In genomic region chr20:33465536-33466302, GRCh38 we compare ENCODE assay signal across 14 cellular contexts. TPM values are rescaled to one million over a fixed set of nuclear protein-coding genes. Genes with fewer than 3 reads are reported as not detected.
DNase-seq lines count a peak whose midpoint lies in the region; ATAC-seq, FAIRE-seq and TF ChIP-seq lines count a peak whose summit lies in the region.
"Had no signal": no experiment of that assay in that cellular context is flagged by ENCODE, and none has a peak within 500 bp of the region (broad histone marks: within the 10 kb centered on the region; RNA-seq: fewer than 3 reads in every experiment).

No MANE protein-coding gene starts in this region.

- CTCF ChIA-PET in H1 (lab: Charles Lee; ENCODE audit: partially characterized antibody): interaction anchor here (0.7 to 2.5 kb wide), 3 partner anchors 8 to 50 kb away, joined by 4 to 7 read pairs (median 4); no protein-coding TSS in a partner anchor

- POLR2A ChIA-PET in H1 (lab: Charles Lee; ENCODE audit: partially characterized antibody): no interaction called here

- H3K4ac ChIP-seq in H1 (replicated peaks; ENCODE audit: insufficient read length, low read depth, low read length): no peak overlapping the region

- WGBS in H1 (ENCODE audit: extremely low coverage in 1 of 2, insufficient coverage in 1 of 2, insufficient read length in 1 of 2, insufficient replicate concordance in 2 of 2, low coverage in 1 of 2, low lambda C conversion rate in 2 of 2, missing lambda C conversion rate in 1 of 2), 2 experiments: 81% methylated on average over 8 of the region's 8 CpGs; no CpG with 5 or more reads in 1 of the 2 experiments

- no peak for FAIRE-seq in H1 (lab: Jason Lieb, UNC)
- FAIRE-seq: kidney had no signal

- H3K14ac ChIP-seq in H1 (ENCODE audit: insufficient read length): no peak overlapping the region

- H2BK15ac ChIP-seq in H1 (ENCODE audit: low read length): no peak overlapping the region; the same call in 1 of the 2 replicates

- H3K79me1 ChIP-seq in H1 (ENCODE audit: low read depth, low read length): no peaks in the 10 kb centered on the region

- no peak for TF ChIP-seq POLR2A in H1 (IDR thresholded peaks at IDR 0.05; ENCODE audit: control extremely low read depth in 1 of 2, low read depth in 2 of 2, low read length in 2 of 2)

- H3K4me1 ChIP-seq in H1 (replicated peaks in 1 of 4; ENCODE audit: control insufficient read depth in 3 of 4, insufficient read depth in 4 of 4, low read length in 3 of 4) (peaks cover 0 to 3% (median 0%) of the 10 kb centered on the region in 4 experiments; a peak in 1 of 7 replicates), osteoblast (ENCODE audit: insufficient read depth, low read length) (no peaks in the 10 kb centered on the region)

- no peak overlapping the region for H2AK5ac ChIP-seq in H1 (ENCODE audit: low read depth, low read length)

- H2AFZ ChIP-seq in H1 (ENCODE audit: low read length) (no peak overlapping the region), osteoblast (ENCODE audit: low read length) (no peak overlapping the region)

- H3K9me3 ChIP-seq in H1 (ENCODE audit: insufficient read depth in 2 of 2, low read depth in 1 of 2, low read length in 1 of 2) (no peaks in the 10 kb centered on the region), osteoblast (ENCODE audit: low read depth, low read length) (no peaks in the 10 kb centered on the region)

- no peak overlapping the region for H3K23ac ChIP-seq in H1 (ENCODE audit: insufficient read length)

- H4K20me1 ChIP-seq in H1 (replicated peaks in 1 of 2; ENCODE audit: control insufficient read depth in 1 of 2, insufficient read depth in 2 of 2, low read length in 2 of 2): no peaks in the 10 kb centered on the region
- no peaks in the 10 kb centered on the region for H4K20me1 ChIP-seq in osteoblast (ENCODE audit: insufficient read depth, low read length)

- DNase-seq in D341Med (ENCODE audit: low spot score): peak; percentile 69
- peak; percentile 100 for DNase-seq in NCI-H524 (lab: John Stamatoyannopoulos, UW)
- DNase-seq in H1 (ENCODE audit: low read depth in 1 of 2, low spot score in 2 of 2): no peak
- DNase-seq in osteoblast (ENCODE audit: insufficient read length, low spot score, missing footprints): peak; percentile 9
- no peak for DNase-seq in T1000 (lab: John Stamatoyannopoulos, UW)
- no peak for DNase-seq in activated CD4-positive, alpha-beta T cell treated with anti-CD3 and anti-CD28 coated beads for 48 hours
- DNase-seq: activated CD8-positive, alpha-beta memory T cell treated with anti-CD3 and anti-CD28 coated beads, Interleukin-2, amount 10 ng/mL, durations not matched to agents 7 days and 5 days; AML-193; foreskin fibroblast; GDM1; stimulated activated naive B cell treated with anti-CD40 and anti-IgM and Interleukin-4, amounts not matched to agents 10 μg/mL and 1 μg/mL and 100 μg/mL, for 72 hours had no signal

- TF ChIP-seq EP300 in H1 (IDR thresholded peaks at IDR 0.05; ENCODE audit: borderline replicate concordance in 1 of 2, low read depth in 2 of 2, low read length in 2 of 2): no peak

- TF ChIP-seq CTCF in H1 (IDR thresholded peaks at IDR 0.05; ENCODE audit: control extremely low read depth in 1 of 3, insufficient read depth in 1 of 3, low read depth in 1 of 3, low read length in 3 of 3) (no peak), osteoblast (IDR thresholded peaks at IDR 0.05; ENCODE audit: extremely low read depth, low read depth, low read length) (no peak)

- no peak overlapping the region for H2BK5ac ChIP-seq in H1 (ENCODE audit: low read depth, low read length)

- H3K27ac ChIP-seq in H1 (ENCODE audit: low read depth, low read length) (no peak overlapping the region), osteoblast (ENCODE audit: low read depth, low read length) (no peak overlapping the region)

- H2BK120ac ChIP-seq in H1 (replicated peaks; ENCODE audit: low read depth, low read length): no peak overlapping the region

- H3K27me3 ChIP-seq in H1 (replicated peaks in 1 of 4; ENCODE audit: control insufficient read depth in 3 of 4, extremely low read depth in 1 of 4, insufficient read depth in 3 of 4, low read length in 3 of 4): no peaks in the 10 kb centered on the region
- H3K27me3 ChIP-seq in osteoblast (ENCODE audit: insufficient read depth, low read length): no peaks in the 10 kb centered on the region

- no peak overlapping the region for H3K9ac ChIP-seq in H1 (replicated peaks in 1 of 4; ENCODE audit: extremely low read depth in 1 of 4, low read depth in 3 of 4, low read length in 3 of 4)

- H3K23me2 ChIP-seq in H1 (ENCODE audit: low read depth, low read length): no peaks in the 10 kb centered on the region

- no peak overlapping the region for H2BK20ac ChIP-seq in H1 (ENCODE audit: low read length)

- no peak for TF ChIP-seq RAD21 in H1 (IDR thresholded peaks at IDR 0.05 in 1 of 2, conservative IDR thresholded peaks at IDR 0.05 in 1 of 2; ENCODE audit: low read depth in 2 of 2, low read length in 2 of 2)

- no peak overlapping the region for H3K56ac ChIP-seq in H1 (replicated peaks; ENCODE audit: insufficient read length, low read depth, low read length)

- H3K79me2 ChIP-seq in H1 (ENCODE audit: control insufficient read depth in 1 of 2, insufficient read depth in 2 of 2, low read length in 2 of 2): no peaks in the 10 kb centered on the region
- no peaks in the 10 kb centered on the region for H3K79me2 ChIP-seq in osteoblast (ENCODE audit: insufficient read depth, low read length)

- no peak overlapping the region for H4K91ac ChIP-seq in H1 (replicated peaks; ENCODE audit: insufficient read length, low read length)

- H4K8ac ChIP-seq in H1 (ENCODE audit: extremely low read depth, insufficient read depth, low read length): peak overlapping the region; percentile 57; the same call in 1 of the 2 replicates

- no peaks in the 10 kb centered on the region for H3K36me3 ChIP-seq in H1 (ENCODE audit: control insufficient read depth in 2 of 4, insufficient read depth in 4 of 4, low read length in 3 of 4)
- H3K36me3 ChIP-seq in osteoblast (ENCODE audit: insufficient read depth, low read length): no peaks in the 10 kb centered on the region

- no peak overlapping the region for H2BK12ac ChIP-seq in H1 (ENCODE audit: low read depth, low read length)

- no peak for ATAC-seq in HG02852 (IDR thresholded peaks at IDR 0.05; ENCODE audit: unreplicated experiment)
- ATAC-seq in HG03378 (IDR thresholded peaks at IDR 0.05; ENCODE audit: unreplicated experiment): no peak
- ATAC-seq: activated CD8-positive, alpha-beta memory T cell treated with anti-CD3 and anti-CD28 coated beads, Interleukin-2, amount 10 ng/mL, durations not matched to agents 7 days and 5 days had no signal

- no peak overlapping the region for H3K4me2 ChIP-seq in H1 (ENCODE audit: insufficient read depth in 1 of 2, low read depth in 2 of 2, low read length in 2 of 2)
- no peak overlapping the region for H3K4me2 ChIP-seq in osteoblast (ENCODE audit: insufficient read depth, low read length)

- H4K5ac ChIP-seq in H1 (ENCODE audit: insufficient read length, low read depth, low read length): no peak overlapping the region

- H3K4me3 ChIP-seq in H1 (ENCODE audit: extremely low read depth in 1 of 4, insufficient read depth in 2 of 4, low read depth in 3 of 4, low read length in 4 of 4): no peak overlapping the region
- H3K4me3 ChIP-seq in osteoblast (ENCODE audit: insufficient read depth, low read length): no peak overlapping the region

- H3K18ac ChIP-seq in H1 (ENCODE audit: extremely low read depth, low read length): no peak overlapping the region

TF ChIP-seq in H1, 55 proteins besides CTCF, POLR2A, EP300 and RAD21 (continues in another document):
- no peak for TF ChIP-seq SIX5 (IDR thresholded peaks at IDR 0.05; ENCODE audit: low read depth, low read length)
- no peak for TF ChIP-seq BCL11A (IDR thresholded peaks at IDR 0.05; ENCODE audit: low read depth in 2 of 2, low read length in 2 of 2)
- TF ChIP-seq KDM5A (IDR thresholded peaks at IDR 0.05; ENCODE audit: low read length): no peak
- TF ChIP-seq USF2 (IDR thresholded peaks at IDR 0.05; ENCODE audit: low read length): no peak
- no peak for TF ChIP-seq CHD1 (IDR thresholded peaks at IDR 0.05; ENCODE audit: low read depth, low read length)
- no peak for TF ChIP-seq RBBP5 (IDR thresholded peaks at IDR 0.05; ENCODE audit: borderline replicate concordance, low read depth, low read length)
- TF ChIP-seq TEAD4 (IDR thresholded peaks at IDR 0.05; ENCODE audit: low read depth, low read length): no peak

RNA-seq across cellular contexts. Expression of gene SNTA1, which starts 22.2 kb away (rescaled TPM):
- 4.5 and 5.5 TPM in 2 replicates for total RNA-seq in H1 (2021; fragmentation: NEBNext Ultra II Directional; extraction: Animal tissue kit (Norgen Biotek cat#: 25700))
- 8.0 and 9.0 TPM in 2 replicates for polyA plus RNA-seq in H1 (2011; rRNA removed)
- 7.7 TPM for polyA plus RNA-seq in H1 (2011; cell fraction: cytosol; rRNA removed)
- polyA plus RNA-seq in H1 (2011; cell fraction: nucleus; rRNA removed): 7.2 TPM
- polyA plus RNA-seq in H1 (2012, experiment 1 of 2): 4.7 to 7.4 TPM (median 6.1 TPM) in 4 replicates
- 6.7 TPM for polyA plus RNA-seq in H1 (2012, experiment 2 of 2)
- polyA plus RNA-seq in H1 (2013, experiment 1 of 2): 2.6 TPM
- 2.9 TPM for polyA plus RNA-seq in H1 (2013, experiment 2 of 2)
- 3.4 and 4.5 TPM in 2 replicates for polyA minus RNA-seq in H1 (2011; rRNA and poly(A)+ RNA removed)
- 3.1 TPM for polyA minus RNA-seq in H1 (2011; cell fraction: cytosol; rRNA and poly(A)+ RNA removed)
- 1.6 TPM for polyA minus RNA-seq in H1 (2011; cell fraction: nucleus; rRNA and poly(A)+ RNA removed)
- total RNA-seq in osteoblast: 27.1 and 27.5 TPM in 2 replicates

RNA-seq across cellular contexts. Expression of gene CBFA2T2, which starts 24.2 kb away (rescaled TPM):
- 11.0 and 12.9 TPM in 2 replicates for total RNA-seq in H1 (2021; fragmentation: NEBNext Ultra II Directional; extraction: Animal tissue kit (Norgen Biotek cat#: 25700))
- 11.6 and 17.1 TPM in 2 replicates for polyA plus RNA-seq in H1 (2011; rRNA removed)
- polyA plus RNA-seq in H1 (2011; cell fraction: cytosol; rRNA removed): 13.3 TPM
- 23.5 TPM for polyA plus RNA-seq in H1 (2011; cell fraction: nucleus; rRNA removed)
- 6.5 to 9.4 TPM (median 8.2 TPM) in 4 replicates for polyA plus RNA-seq in H1 (2012, experiment 1 of 2)
- polyA plus RNA-seq in H1 (2012, experiment 2 of 2): 2.8 TPM
- 5.6 TPM for polyA plus RNA-seq in H1 (2013, experiment 1 of 2)
- 5.6 TPM for polyA plus RNA-seq in H1 (2013, experiment 2 of 2)
- 16.8 and 20.4 TPM in 2 replicates for polyA minus RNA-seq in H1 (2011; rRNA and poly(A)+ RNA removed)
- 7.9 TPM for polyA minus RNA-seq in H1 (2011; cell fraction: cytosol; rRNA and poly(A)+ RNA removed)
- 8.4 TPM for polyA minus RNA-seq in H1 (2011; cell fraction: nucleus; rRNA and poly(A)+ RNA removed)
- 10.3 and 11.2 TPM in 2 replicates for total RNA-seq in osteoblast

Comparison
In these comparisons a context has a peak if more than half of its experiments do, and no peak if none do; other contexts are left out.
1. DNase-seq: peak in D341Med (single experiment), NCI-H524 (2 of 2) and osteoblast (single experiment); none in H1 (0 of 2), T1000 (single experiment) and activated CD4-positive, alpha-beta T cell treated with anti-CD3 and anti-CD28 coated beads for 48 hours (single experiment).